8 cellular contexts compared by ENCODE assay signal in the genomic region with DNA sequence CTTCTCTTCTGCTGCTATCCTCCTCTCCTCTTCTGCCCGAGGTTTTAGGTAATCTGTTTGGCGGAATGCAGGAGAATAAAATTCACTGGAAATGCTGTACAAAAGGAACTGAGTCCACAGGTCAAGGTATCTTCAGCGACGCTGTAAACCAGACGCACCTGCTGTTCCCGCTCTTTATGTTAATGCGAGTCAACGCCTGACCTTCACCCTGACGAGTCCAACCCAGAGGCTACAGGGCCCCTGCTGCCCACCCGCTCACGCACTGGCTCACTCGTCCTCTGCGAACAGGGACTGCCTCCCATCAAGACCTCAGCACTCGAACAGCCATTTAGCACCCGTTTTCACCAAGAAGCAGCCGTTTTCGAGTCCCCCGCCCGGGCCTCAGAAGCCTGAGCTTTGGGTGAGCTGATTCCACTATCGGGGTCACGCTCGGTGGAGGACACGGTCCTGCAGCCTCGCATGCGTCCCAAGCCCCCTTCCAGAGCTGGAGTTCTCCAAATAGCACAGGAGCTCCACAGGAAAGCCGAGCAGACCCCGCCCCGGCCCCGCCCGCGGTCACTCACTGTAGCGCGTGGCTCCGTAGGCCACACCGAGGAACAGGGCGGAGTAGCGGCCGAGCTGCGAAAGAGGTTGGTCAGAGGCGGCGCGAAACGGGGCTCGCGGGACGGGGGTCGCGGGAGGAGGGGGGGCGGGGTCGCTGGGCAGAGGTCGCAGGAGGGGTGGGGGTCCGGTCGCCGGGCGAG. TPM values are rescaled to one million over a fixed set of nuclear protein-coding genes. Genes with fewer than 3 reads are reported as not detected.
DNase-seq lines count a peak whose midpoint lies in the region; ATAC-seq and TF ChIP-seq lines count a peak whose summit lies in the region.

No MANE protein-coding gene starts in this region.

- no TSS peak for BruUV-seq in OCI-LY7 (replicated peaks; lab: Mats Ljungman, UMichigan)

- intact Hi-C loops in OCI-LY7 (cut with micrococcal nuclease; ENCODE audit: unreplicated experiment) (loop anchor here (1.0 to 10.0 kb wide), 3 partner anchors 199 to 1041 kb away; partner anchors contain the start of gene SLBP), mucosa of descending colon (cut with DNase I, micrococcal nuclease) (no loop called here)

- H3K27me3 ChIP-seq in duodenal mucosa (ENCODE audit: control insufficient read depth in 1 of 2, insufficient read depth in 2 of 2, low read length in 2 of 2): no peaks in the 10 kb centered on the region

- no peaks in the 10 kb centered on the region for H3K9me2 ChIP-seq in OCI-LY7 (ENCODE audit: insufficient read depth, low read length)

- no peaks in the 10 kb centered on the region for H4K20me1 ChIP-seq in OCI-LY7 (ENCODE audit: insufficient read depth, low read length)

- H3K9me3 ChIP-seq in ES-I3 (ENCODE audit: control insufficient read depth, insufficient read depth, low read length) (no peaks in the 10 kb centered on the region), OCI-LY7 (ENCODE audit: low read length) (no peaks in the 10 kb centered on the region), duodenal mucosa (ENCODE audit: control insufficient read depth in 1 of 2, low read length in 2 of 2) (no peaks in the 10 kb centered on the region), mucosa of descending colon (no peaks in the 10 kb centered on the region)

- no peaks in the 10 kb centered on the region; the same call in 1 of the 2 replicates for H3K4me1 ChIP-seq in ES-I3 (ENCODE audit: insufficient read depth, low read length)
- peaks cover 46% of the 10 kb centered on the region for H3K4me1 ChIP-seq in OCI-LY7 (ENCODE audit: insufficient read depth, low read length, poor library complexity, severe bottlenecking)
- H3K4me1 ChIP-seq in duodenal mucosa (ENCODE audit: control insufficient read depth in 1 of 2, insufficient read depth in 2 of 2, low read length in 2 of 2): peaks cover 38 to 43% of the 10 kb centered on the region in 2 donors
- H3K4me1 ChIP-seq in mucosa of descending colon (ENCODE audit: low read depth): peaks cover 26% of the 10 kb centered on the region

- H3K79me2 ChIP-seq in OCI-LY7 (ENCODE audit: insufficient read depth, low read depth, low read length): peaks cover 17% of the 10 kb centered on the region

- POLR2A ChIA-PET in OCI-LY7 (lab: Charles Lee): no interaction called here

- CTCF ChIA-PET in OCI-LY7 (lab: Charles Lee; ENCODE audit: unreplicated experiment): no interaction called here

- H3K4me2 ChIP-seq in OCI-LY7 (ENCODE audit: low read length): peak overlapping the region; percentile 96

- TF ChIP-seq CTCF in OCI-LY7 (conservative IDR thresholded peaks at IDR 0.05; ENCODE audit: low read length): no peak
- TF ChIP-seq CTCF in mucosa of descending colon (IDR thresholded peaks at IDR 0.05): no peak

- H3K27ac ChIP-seq in OCI-LY7 (ENCODE audit: low read depth, low read length, poor library complexity, severe bottlenecking) (peak overlapping the region; percentile 51), duodenal mucosa (ENCODE audit: low read depth, low read length) (peak overlapping the region; percentile 53)

- peak; percentile 60 for ATAC-seq in mucosa of descending colon
- no peak for ATAC-seq in activated CD4-positive, CD25-positive, alpha-beta regulatory T cell treated with anti-CD3 and anti-CD28 coated beads, Interleukin-2, amount 50 U/mL, for 24 hours
- ATAC-seq in GM19328 (IDR thresholded peaks at IDR 0.05; ENCODE audit: unreplicated experiment): no peak

- DNase-seq in OCI-LY7 (ENCODE audit: low spot score) (peak; percentile 32), mucosa of descending colon (peak; percentile 81 to 85 (median 85)), cortex of kidney (lab: John Stamatoyannopoulos, UW) (no peak), retina (no peak)

- H3K9ac ChIP-seq in ES-I3 (ENCODE audit: low read depth, low read length) (peak overlapping the region; percentile 61), duodenal mucosa (ENCODE audit: low read depth in 1 of 2, low read length in 2 of 2) (peak overlapping the region; percentile 80 to 83)

- peak overlapping the region; percentile 98 for H3K4me3 ChIP-seq in OCI-LY7 (ENCODE audit: low read depth, low read length, poor library complexity, severe bottlenecking)
- peak overlapping the region; percentile 81 to 87 for H3K4me3 ChIP-seq in duodenal mucosa (ENCODE audit: low read depth in 1 of 2, low read length in 2 of 2)
- H3K4me3 ChIP-seq in mucosa of descending colon: peak overlapping the region; percentile 77

- no peak overlapping the region; the same call in 1 of the 2 replicates for H2AFZ ChIP-seq in OCI-LY7 (ENCODE audit: low read length)

- no peaks in the 10 kb centered on the region; the same call in 1 of the 2 replicates for H3K36me3 ChIP-seq in ES-I3 (ENCODE audit: insufficient read depth, low read length)
- H3K36me3 ChIP-seq in OCI-LY7 (ENCODE audit: insufficient read depth, low read length): peaks cover 38% of the 10 kb centered on the region
- H3K36me3 ChIP-seq in duodenal mucosa (ENCODE audit: control insufficient read depth in 1 of 2, insufficient read depth in 2 of 2, low read length in 2 of 2): peaks cover 10 to 29% of the 10 kb centered on the region in 2 donors
- H3K36me3 ChIP-seq in mucosa of descending colon (ENCODE audit: low read depth): peaks cover 3% of the 10 kb centered on the region

RNA-seq across cellular contexts. Expression of gene ATP5ME, which starts 0.6 kb away (rescaled TPM):
- total RNA-seq in OCI-LY7 (2014; rRNA removed; shearing (Covaris generic)): 388 and 420 TPM in 2 replicates
- total RNA-seq in OCI-LY7 (2022): 276 and 359 TPM in 2 replicates
- 100 to 1,000 TPM; 330 to 467 (median 399) TPM for total RNA-seq in mucosa of descending colon

RNA-seq across cellular contexts. Expression of gene MYL5, which starts 0.8 kb away (rescaled TPM):
- total RNA-seq in OCI-LY7 (2014; rRNA removed; shearing (Covaris generic)): 23.0 and 24.4 TPM in 2 replicates
- total RNA-seq in OCI-LY7 (2022): 62.2 and 67.4 TPM in 2 replicates
- 10 to 100 TPM; 26.1 to 52.5 (median 50.7) TPM for total RNA-seq in mucosa of descending colon

RNA-seq across cellular contexts. Expression of gene SLC49A3, which starts 15.4 kb away (rescaled TPM):
- total RNA-seq in OCI-LY7 (2014; rRNA removed; shearing (Covaris generic)): not detected in 2 replicates
- total RNA-seq in OCI-LY7 (2022): not detected in 2 replicates
- total RNA-seq in mucosa of descending colon: 10 to 100 TPM in 2 of 3 donors, 1 to 10 TPM in 1; 9.9 to 14.1 (median 11.5) TPM

RNA-seq across cellular contexts. Expression of gene PCGF3, which starts 32.1 kb away (rescaled TPM):
- total RNA-seq in OCI-LY7 (2014; rRNA removed; shearing (Covaris generic)): 33.8 and 43.7 TPM in 2 replicates
- total RNA-seq in OCI-LY7 (2022) (45.9 and 50.2 TPM in 2 replicates), mucosa of descending colon (10 to 100 TPM; 45.5 to 66.9 (median 56.7) TPM)

RNA-seq across cellular contexts. Expression of gene PDE6B, which starts 48.1 kb away (rescaled TPM):
- total RNA-seq in OCI-LY7 (2014; rRNA removed; shearing (Covaris generic)): not detected in 2 replicates
- total RNA-seq in OCI-LY7 (2022) (not detected in 2 replicates), mucosa of descending colon (1 to 10 TPM; 1.0 to 2.9 (median 1.2) TPM)

Comparison
In these comparisons a context has a peak if more than half of its experiments do, and no peak if none do; other contexts are left out.
1. DNase-seq: peak in OCI-LY7 (single experiment) and mucosa of descending colon (3 of 3); none in cortex of kidney (single experiment) and retina (single experiment).
2. RNA of gene SLC49A3, which starts 15.4 kb away (total RNA-seq): 9.9 to 14.1 TPM in mucosa of descending colon; not detected in OCI-LY7; every median in the first group is over 10 times any median in the second.
3. Peak in every context shown above with its lines, with median percentiles within 50 percentile points of each other: H3K4me3 ChIP-seq.